15 cellular contexts compared by ENCODE assay signal in the genomic region with DNA sequence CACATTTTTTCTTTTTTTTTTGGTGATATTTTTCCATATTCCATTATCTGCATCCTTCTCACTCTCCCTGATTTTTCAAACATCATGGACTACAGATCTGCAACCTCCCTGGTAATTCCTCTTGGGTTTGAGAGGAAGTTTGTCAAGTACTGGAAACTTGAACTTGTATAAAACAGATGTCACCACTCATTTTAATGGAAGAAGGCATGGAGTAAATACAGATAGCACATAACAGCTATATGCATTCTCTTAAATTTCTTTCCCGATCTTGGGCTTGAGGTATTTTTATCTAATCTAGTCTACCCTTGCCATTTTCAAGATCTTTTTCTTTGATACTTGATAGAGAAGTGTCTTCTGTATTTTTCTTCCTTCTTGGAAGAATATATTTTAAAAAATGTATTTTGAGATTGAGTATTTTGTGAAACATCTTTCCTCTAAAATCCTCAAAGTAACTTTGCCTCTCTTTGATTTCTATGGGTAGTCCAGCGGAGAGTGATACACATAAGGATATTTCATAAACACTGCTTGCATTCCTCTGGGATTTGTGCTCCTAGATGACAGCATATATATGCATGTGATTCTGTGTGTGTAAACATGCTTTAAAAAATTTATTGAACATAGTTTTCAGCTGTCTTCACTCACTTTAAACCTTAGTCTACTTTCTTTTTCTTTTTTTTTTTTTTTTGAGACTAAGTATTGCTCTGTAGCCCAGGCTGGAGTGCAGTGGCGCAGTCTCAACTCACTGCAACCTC.
A peak's percentile ranks its signal among the peaks of the same experiment; 100 is the strongest.
DNase-seq lines count a peak whose midpoint lies in the region; ATAC-seq and TF ChIP-seq lines count a peak whose summit lies in the region.
"Had no signal": no experiment of that assay in that cellular context is flagged by ENCODE, and none has a peak within 500 bp of the region (broad histone marks: within the 10 kb centered on the region; RNA-seq: fewer than 3 reads in every experiment).

No MANE protein-coding gene starts in this region.

- H3K79me1 ChIP-seq in IMR-90 (ENCODE audit: low read depth in 1 of 2, low read length in 2 of 2) = peaks cover 43 to 69% of the 10 kb centered on the region in 2 experiments

- H4K20me1 ChIP-seq in IMR-90 (ENCODE audit: insufficient read depth, low read length) = peaks cover 5% of the 10 kb centered on the region; the same call in 1 of the 2 replicates
- H4K20me1 ChIP-seq in hepatocyte (ENCODE audit: insufficient read depth, poor library complexity, severe bottlenecking) = peaks cover 61% of the 10 kb centered on the region

- H3K4me2 ChIP-seq in IMR-90 (ENCODE audit: low read depth, low read length) (peak overlapping the region; percentile 78), hepatocyte (peak overlapping the region; percentile 19)

- no peak overlapping the region for H2AK5ac ChIP-seq in IMR-90 (ENCODE audit: low read depth, low read length)

- peak overlapping the region; percentile 32 for H3K27ac ChIP-seq in AG04450 (ENCODE audit: low read depth, low read length)
- H3K27ac ChIP-seq in IMR-90 (ENCODE audit: insufficient read depth, low read length) = peak overlapping the region; percentile 94
- no peak overlapping the region for H3K27ac ChIP-seq in hepatocyte
- H3K27ac ChIP-seq in SJCRH30 = no peak overlapping the region

- TF ChIP-seq CTCF in AG04450 (IDR thresholded peaks at IDR 0.05; ENCODE audit: low read depth, low read length) (no peak), IMR-90 (conservative IDR thresholded peaks at IDR 0.05; ENCODE audit: low read depth, low read length) (no peak), hepatocyte (IDR thresholded peaks at IDR 0.05; ENCODE audit: poor library complexity) (no peak)

- TF ChIP-seq POLR2A in IMR-90 (IDR thresholded peaks at IDR 0.05; ENCODE audit: low read depth, low read length) = no peak

- H3K4me3 Mint-ChIP-seq in central memory CD8-positive, alpha-beta T cell = no peak overlapping the region
- H3K4me3 Mint-ChIP-seq: CD14-positive monocyte had no signal

- H3K4me1 ChIP-seq in IMR-90 (ENCODE audit: control insufficient read depth, insufficient read depth, low read length) (peaks cover 17% of the 10 kb centered on the region), hepatocyte (ENCODE audit: insufficient read depth) (no peaks in the 10 kb centered on the region), SJCRH30 (no peaks in the 10 kb centered on the region)

- no TSS peak for BruUV-seq in IMR-90 (replicated peaks; lab: Mats Ljungman, UMichigan)

- H3K27ac Mint-ChIP-seq in central memory CD8-positive, alpha-beta T cell (ENCODE audit: low read depth) = peak overlapping the region; percentile 30

- peaks cover 43% of the 10 kb centered on the region for H3K4me1 Mint-ChIP-seq in central memory CD8-positive, alpha-beta T cell

- H3K9ac ChIP-seq in IMR-90 (ENCODE audit: low read depth, low read length) = peak overlapping the region; percentile 49

- CTCF ChIA-PET in AG04450 (lab: Charles Lee) (interaction anchor here (0.6 kb wide), 1 partner anchor 233 kb away, joined by 5 read pairs; no protein-coding TSS in a partner anchor), IMR-90 (lab: Yijun Ruan, JAX) (interaction anchor here (0.6 to 0.7 kb wide), 2 partner anchors 11 to 1476 kb away, joined by 3 to 4 read pairs; no protein-coding TSS in a partner anchor)

- peak; percentile 55 for DNase-seq in AG04450 (ENCODE audit: low read depth, low spot score)
- DNase-seq in IMR-90 = peak; percentile 84
- no peak for DNase-seq in central memory CD8-positive, alpha-beta T cell (ENCODE audit: low spot score in 2 of 2)
- no peak for DNase-seq in hepatocyte (ENCODE audit: low spot score)
- DNase-seq in SJCRH30 = no peak
- no peak for DNase-seq in activated CD4-positive, CD25-positive, alpha-beta regulatory T cell (lab: John Stamatoyannopoulos, UW)
- no peak for DNase-seq in NCI-H1694 (lab: John Stamatoyannopoulos, UW)
- DNase-seq: DMS 273 treated with DMSO at 0.1 percent for 48 hours; GF-D8; Karpas-422; NCI-H1105 treated with DMSO at 0.1 percent for 48 hours; NCI-H187; NK-92 treated with Interleukin-12 subunit alpha and Interleukin-12 subunit beta, amount 100 ng/mL, for 24 hours had no signal

- H2BK15ac ChIP-seq in IMR-90 (ENCODE audit: low read depth, low read length) = no peak overlapping the region

- H2BK120ac ChIP-seq in IMR-90 (ENCODE audit: low read depth, low read length) = peak overlapping the region; percentile 60

- H3K36me3 ChIP-seq in IMR-90 (ENCODE audit: control insufficient read depth, insufficient read depth, low read length) (no peaks in the 10 kb centered on the region), hepatocyte (replicated peaks; ENCODE audit: insufficient read depth, low read depth) (no peaks in the 10 kb centered on the region), SJCRH30 (no peaks in the 10 kb centered on the region)

- intact Hi-C loops in IMR-90 (cut with micrococcal nuclease) = loop anchor here (10.0 kb wide), 1 partner anchor 366 kb away; no protein-coding TSS in a partner anchor

- H3K23ac ChIP-seq in IMR-90 (ENCODE audit: low read depth, low read length) = no peak overlapping the region

- H3K9me2 ChIP-seq in hepatocyte (replicated peaks; ENCODE audit: insufficient read depth) = no peaks in the 10 kb centered on the region

- H3K9me3 ChIP-seq in AG04450 (ENCODE audit: control insufficient read depth, insufficient read depth, low read length) (no peaks in the 10 kb centered on the region), IMR-90 (ENCODE audit: control insufficient read depth, insufficient read depth, low read length) (no peaks in the 10 kb centered on the region), hepatocyte (ENCODE audit: low read depth) (no peaks in the 10 kb centered on the region), SJCRH30 (replicated peaks) (no peaks in the 10 kb centered on the region)

- no peaks in the 10 kb centered on the region for H3K36me3 Mint-ChIP-seq in central memory CD8-positive, alpha-beta T cell (ENCODE audit: insufficient read depth)
- H3K36me3 Mint-ChIP-seq: CD14-positive monocyte had no signal

- H3K79me2 ChIP-seq in hepatocyte = peaks cover 74% of the 10 kb centered on the region

- 0 out of 2 replicates have a peak overlapping the region, but pooled peaks have one; percentile 22 for H3K14ac ChIP-seq in IMR-90 (replicated peaks; ENCODE audit: low read depth, low read length)

- H3K4ac ChIP-seq in IMR-90 (ENCODE audit: low read depth, low read length) = 0 out of 2 replicates have a peak overlapping the region, but pooled peaks have one; percentile 41

- in situ Hi-C loops in IMR-90 (cut with MboI; ENCODE audit: low sequenced_read_pairs) = no loop called here

- no peaks in the 10 kb centered on the region for H3K27me3 Mint-ChIP-seq in central memory CD8-positive, alpha-beta T cell

- no peak overlapping the region for H4K91ac ChIP-seq in IMR-90 (ENCODE audit: insufficient read depth, low read depth, low read length)

- peak overlapping the region; percentile 48 for H2BK20ac ChIP-seq in IMR-90 (ENCODE audit: low read depth, low read length)

- POLR2A ChIA-PET in AG04450 (lab: Yijun Ruan, JAX) = interaction anchor here (0.6 to 1.2 kb wide), 5 partner anchors 14 to 325 kb away, joined by 3 to 6 read pairs (median 4); no protein-coding TSS in a partner anchor
- POLR2A ChIA-PET in IMR-90 (lab: Charles Lee; ENCODE audit: unreplicated experiment) = no interaction called here

- H4K5ac ChIP-seq in IMR-90 (ENCODE audit: low read depth, low read length) = peak overlapping the region; percentile 92; the same call in 1 of the 2 replicates

- no peak for TF ChIP-seq RAD21 in IMR-90 (IDR thresholded peaks at IDR 0.05; ENCODE audit: low read length)

- H4K8ac ChIP-seq in IMR-90 (ENCODE audit: low read depth in 2 of 2, low read length in 2 of 2) = peak overlapping the region in 1 of 2 experiments; percentile 30; a peak in 1 of 4 replicates

- H2BK5ac ChIP-seq in IMR-90 (ENCODE audit: low read depth, low read length, poor library complexity, severe bottlenecking) = peak overlapping the region; percentile 73

- H2AFZ ChIP-seq in IMR-90 (replicated peaks; ENCODE audit: low read length, poor library complexity) (no peak overlapping the region), hepatocyte (no peak overlapping the region)

- no peaks in the 10 kb centered on the region for H3K9me3 Mint-ChIP-seq in central memory CD8-positive, alpha-beta T cell
- H3K9me3 Mint-ChIP-seq: CD14-positive monocyte had no signal

- WGBS in IMR-90 (ENCODE audit: extremely low coverage in 2 of 2, insufficient read length in 1 of 2), 2 experiments = no CpG with 5 or more reads among the region's 3 CpGs
- WGBS in hepatocyte (ENCODE audit: low lambda C conversion rate, missing lambda C conversion rate) = 73% methylated on average over 3 of the region's 3 CpGs

- H3K4me3 ChIP-seq in AG04450 (ENCODE audit: low read depth, low read length) (no peak overlapping the region), IMR-90 (ENCODE audit: insufficient read depth, low read depth, low read length) (no peak overlapping the region), hepatocyte (no peak overlapping the region), SJCRH30 (no peak overlapping the region)

- H3K56ac ChIP-seq in IMR-90 (ENCODE audit: extremely low read depth, insufficient read depth, low read length) = no peak overlapping the region

- H3K18ac ChIP-seq in IMR-90 (ENCODE audit: low read depth, low read length) = peak overlapping the region; percentile 93

- dilution Hi-C loops in IMR-90 (cut with HindIII; ENCODE audit: low sequenced_read_pairs, unreplicated experiment) = no loop called here

- H3K27me3 ChIP-seq in AG04450 (ENCODE audit: control insufficient read depth, insufficient read depth, low read length) (no peaks in the 10 kb centered on the region), IMR-90 (ENCODE audit: control insufficient read depth, insufficient read depth, low read length) (no peaks in the 10 kb centered on the region), hepatocyte (no peaks in the 10 kb centered on the region), SJCRH30 (no peaks in the 10 kb centered on the region)

- ATAC-seq in IMR-90 (ENCODE audit: low read depth) = peak; percentile 92
- ATAC-seq in central memory CD8-positive, alpha-beta T cell (replicated peaks; ENCODE audit: extremely low read depth, poor library complexity, severe bottlenecking) = no peak
- no peak for ATAC-seq in HG03342 (IDR thresholded peaks at IDR 0.05; ENCODE audit: unreplicated experiment)

- peaks cover 12% of the 10 kb centered on the region for H3K9me1 ChIP-seq in IMR-90 (ENCODE audit: insufficient read depth, low read length)

- no peak overlapping the region for H2AK9ac ChIP-seq in IMR-90 (replicated peaks; ENCODE audit: low read depth, low read length, poor library complexity)

TF ChIP-seq in IMR-90, 13 proteins besides CTCF, POLR2A, EP300 and RAD21 (continues in another document):
- TF ChIP-seq, protein P1, sequence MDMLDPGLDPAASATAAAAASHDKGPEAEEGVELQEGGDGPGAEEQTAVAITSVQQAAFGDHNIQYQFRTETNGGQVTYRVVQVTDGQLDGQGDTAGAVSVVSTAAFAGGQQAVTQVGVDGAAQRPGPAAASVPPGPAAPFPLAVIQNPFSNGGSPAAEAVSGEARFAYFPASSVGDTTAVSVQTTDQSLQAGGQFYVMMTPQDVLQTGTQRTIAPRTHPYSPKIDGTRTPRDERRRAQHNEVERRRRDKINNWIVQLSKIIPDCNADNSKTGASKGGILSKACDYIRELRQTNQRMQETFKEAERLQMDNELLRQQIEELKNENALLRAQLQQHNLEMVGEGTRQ (IDR thresholded peaks at IDR 0.05; ENCODE audit: low read depth, low read length) = no peak
- TF ChIP-seq FOS (IDR thresholded peaks at IDR 0.05; ENCODE audit: low read depth, low read length) (no peak), CEBPB (IDR thresholded peaks at IDR 0.05; ENCODE audit: low read depth, low read length) (peak; percentile 31; the same call in 1 of the 2 replicates)

Comparison
In these comparisons a context has a peak if more than half of its experiments do, and no peak if none do; other contexts are left out.
1. DNase-seq: peak in AG04450 (single experiment) and IMR-90 (single experiment); none in central memory CD8-positive, alpha-beta T cell (0 of 2), hepatocyte (single experiment), SJCRH30 (0 of 2), activated CD4-positive, CD25-positive, alpha-beta regulatory T cell (0 of 4) and NCI-H1694 (single experiment).
2. H3K27ac ChIP-seq: peak in AG04450 (single experiment) and IMR-90 (single experiment); none in hepatocyte (single experiment) and SJCRH30 (single experiment).